Comparison of ENCODE assay signal across 8 cellular contexts in the genomic region with DNA sequence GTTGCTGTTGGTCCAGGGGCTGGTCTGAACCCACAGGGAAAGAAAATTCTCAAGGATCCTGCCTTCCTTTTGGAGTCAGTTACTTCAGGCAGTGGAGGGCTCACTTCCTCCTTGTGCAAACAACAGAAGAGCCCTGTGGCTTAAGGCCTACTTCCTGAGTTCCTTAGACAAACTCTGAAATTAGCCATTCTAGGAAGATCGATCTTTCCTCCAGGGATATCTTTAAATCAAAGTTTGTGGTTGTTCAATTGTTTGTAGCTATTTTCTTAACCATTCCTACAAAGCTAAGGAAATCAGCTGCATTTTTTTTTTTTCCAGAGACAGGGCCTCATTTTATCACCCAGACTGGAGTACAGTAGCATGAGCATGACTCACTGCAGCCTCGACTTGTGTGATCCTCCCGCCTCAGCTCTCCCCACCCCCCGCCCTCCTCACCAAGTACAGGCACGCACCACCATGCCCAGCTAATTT.
DNase-seq lines count a peak whose midpoint lies in the region.

No MANE protein-coding gene starts in this region.

- H3K36me3 Mint-ChIP-seq in activated naive CD4-positive, alpha-beta T cell treated with anti-CD3 and anti-CD28 coated beads, Interleukin-2, amount 10 ng/mL, durations not matched to agents 7 days and 5 days, result no peaks in the 10 kb centered on the region

- H2BK120ac ChIP-seq in neuronal stem cell (ENCODE audit: low read depth, low read length), result no peak overlapping the region

- H3K9me3 Mint-ChIP-seq in activated naive CD4-positive, alpha-beta T cell treated with anti-CD3 and anti-CD28 coated beads, Interleukin-2, amount 10 ng/mL, durations not matched to agents 7 days and 5 days, result no peaks in the 10 kb centered on the region

- H4K20me1 ChIP-seq in BLaER1 treated with 17β-estradiol and CSF1 and Interleukin-3, amounts not matched to agents 10 nM and 100 nM, result no peaks in the 10 kb centered on the region

- DNase-seq in KG1 (lab: John Stamatoyannopoulos, UW) (peak; percentile 40), hepatic stellate cell (ENCODE audit: low spot score) (peak; percentile 70), H7 (no peak), SW 1271 (lab: John Stamatoyannopoulos, UW) (no peak), neuronal stem cell (ENCODE audit: low spot score) (no peak)
- DNase-seq in activated naive CD4-positive, alpha-beta T cell treated with anti-CD3 and anti-CD28 coated beads, Interleukin-2, amount 10 ng/mL, durations not matched to agents 7 days and 5 days, result no peak
- peak; percentile 8 to 41 for DNase-seq in stimulated activated CD4-positive, alpha-beta T cell treated with anti-CD3 and anti-CD28 coated beads, Interleukin-4, amount 100 ng/mL, for 4 hours

- H3K4me1 Mint-ChIP-seq in activated naive CD4-positive, alpha-beta T cell treated with anti-CD3 and anti-CD28 coated beads, Interleukin-2, amount 10 ng/mL, durations not matched to agents 7 days and 5 days, result peaks cover 25% of the 10 kb centered on the region

- no peak overlapping the region for H3K4me3 ChIP-seq in BLaER1 treated with 17β-estradiol and CSF1 and Interleukin-3, amounts not matched to agents 10 nM and 100 nM
- H3K4me3 ChIP-seq in H7 (ENCODE audit: insufficient read depth, low read depth, low read length) (no peak overlapping the region), neuronal stem cell (ENCODE audit: low read length in 2 of 2) (no peak overlapping the region)

- no peaks in the 10 kb centered on the region for H3K27me3 ChIP-seq in BLaER1 treated with 17β-estradiol and CSF1 and Interleukin-3, amounts not matched to agents 10 nM and 100 nM
- no peaks in the 10 kb centered on the region for H3K27me3 ChIP-seq in H7 (ENCODE audit: control insufficient read depth, insufficient read depth, low read length)
- no peaks in the 10 kb centered on the region for H3K27me3 ChIP-seq in neuronal stem cell (ENCODE audit: control insufficient read depth in 3 of 3, insufficient read depth in 3 of 3, low read depth in 1 of 3, low read length in 3 of 3)

- H3K27me3 Mint-ChIP-seq in activated naive CD4-positive, alpha-beta T cell treated with anti-CD3 and anti-CD28 coated beads, Interleukin-2, amount 10 ng/mL, durations not matched to agents 7 days and 5 days, result no peaks in the 10 kb centered on the region

- no peak overlapping the region for H2BK5ac ChIP-seq in neuronal stem cell (ENCODE audit: low read length)

- H3K23ac ChIP-seq in neuronal stem cell (ENCODE audit: low read depth, low read length, poor library complexity), result no peak overlapping the region

- H2AFZ ChIP-seq in neuronal stem cell (ENCODE audit: low read length), result no peak overlapping the region

- H3K27ac Mint-ChIP-seq in activated naive CD4-positive, alpha-beta T cell treated with anti-CD3 and anti-CD28 coated beads, Interleukin-2, amount 10 ng/mL, durations not matched to agents 7 days and 5 days, result peak overlapping the region; percentile 80

- H2BK15ac ChIP-seq in neuronal stem cell (ENCODE audit: low read length), result no peak overlapping the region

- no peak overlapping the region for H2BK12ac ChIP-seq in neuronal stem cell (ENCODE audit: low read length)

- H3K27ac ChIP-seq in BLaER1 treated with 17β-estradiol and CSF1 and Interleukin-3, amounts not matched to agents 10 nM and 100 nM, result peak overlapping the region; percentile 21 to 87 (median 76); a peak in 21 of 22 replicates
- H3K27ac ChIP-seq in neuronal stem cell (replicated peaks; ENCODE audit: low read length), result no peak overlapping the region

- peaks cover 23 to 30% (median 26%) of the 10 kb centered on the region in 10 experiments for H3K4me1 ChIP-seq in BLaER1 treated with 17β-estradiol and CSF1 and Interleukin-3, amounts not matched to agents 10 nM and 100 nM
- peaks cover 3 to 10% of the 10 kb centered on the region in 2 donors for H3K4me1 ChIP-seq in neuronal stem cell (ENCODE audit: control insufficient read depth in 2 of 2, insufficient read depth in 1 of 2, low read depth in 1 of 2, low read length in 2 of 2)

- H3K4ac ChIP-seq in neuronal stem cell (ENCODE audit: low read length), result no peak overlapping the region

- H4K8ac ChIP-seq in neuronal stem cell (ENCODE audit: low read depth, low read length), result no peak overlapping the region

- H3K9me3 ChIP-seq in BLaER1 treated with 17β-estradiol and CSF1 and Interleukin-3, amounts not matched to agents 10 nM and 100 nM (replicated peaks in 1 of 11), result peaks cover 0 to 4% (median 0%) of the 10 kb centered on the region in 11 experiments; a peak in 3 of 22 replicates
- H3K9me3 ChIP-seq in neuronal stem cell (replicated peaks in 1 of 2; ENCODE audit: control insufficient read depth in 2 of 2, insufficient read depth in 1 of 2, low read depth in 1 of 2, low read length in 2 of 2), result peaks cover 0 to 13% of the 10 kb centered on the region in 2 donors

- no peak overlapping the region for H2AK5ac ChIP-seq in neuronal stem cell (ENCODE audit: low read depth, low read length)

- peak overlapping the region; percentile 15 to 73 (median 50); a peak in 20 of 22 replicates for H3K9ac ChIP-seq in BLaER1 treated with 17β-estradiol and CSF1 and Interleukin-3, amounts not matched to agents 10 nM and 100 nM
- H3K9ac ChIP-seq in neuronal stem cell (ENCODE audit: low read depth, low read length, poor library complexity), result no peak overlapping the region

- H3K14ac ChIP-seq in neuronal stem cell (ENCODE audit: low read length), result no peak overlapping the region

- no CpG with 5 or more reads among the region's 5 CpGs for WGBS in neuronal stem cell (ENCODE audit: extremely low coverage in 2 of 2, insufficient read length in 2 of 2, insufficient replicate concordance in 1 of 2), 2 donors

- no peaks in the 10 kb centered on the region for H3K36me3 ChIP-seq in BLaER1 treated with 17β-estradiol and CSF1 and Interleukin-3, amounts not matched to agents 10 nM and 100 nM
- H3K36me3 ChIP-seq in H7 (replicated peaks; ENCODE audit: control insufficient read depth, insufficient read depth, low read length) (no peaks in the 10 kb centered on the region), neuronal stem cell (replicated peaks in 1 of 2; ENCODE audit: control insufficient read depth in 2 of 2, insufficient read depth in 2 of 2, low read length in 2 of 2) (peaks cover 0 to 3% of the 10 kb centered on the region in 2 donors)

- H3K79me1 ChIP-seq in neuronal stem cell (ENCODE audit: low read depth, low read length), result no peaks in the 10 kb centered on the region

- CTCF ChIA-PET in activated naive CD4-positive, alpha-beta T cell treated with anti-CD3 and anti-CD28 coated beads, Interleukin-2, amount 10 ng/mL, durations not matched to agents 7 days and 5 days (lab: Charles Lee), result interaction anchor here (0.8 to 2.7 kb wide), 3 partner anchors 89 to 222 kb away, joined by 3 to 17 read pairs (median 4); no protein-coding TSS in a partner anchor

- no peak overlapping the region for H3K18ac ChIP-seq in neuronal stem cell (ENCODE audit: low read length)

- H3K4me2 ChIP-seq in BLaER1 treated with 17β-estradiol and CSF1 and Interleukin-3, amounts not matched to agents 10 nM and 100 nM, result peak overlapping the region; percentile 30 to 72 (median 60)
- no peak overlapping the region for H3K4me2 ChIP-seq in neuronal stem cell (ENCODE audit: insufficient read depth, low read length, poor library complexity, severe bottlenecking)

- H3K4me3 Mint-ChIP-seq in activated naive CD4-positive, alpha-beta T cell treated with anti-CD3 and anti-CD28 coated beads, Interleukin-2, amount 10 ng/mL, durations not matched to agents 7 days and 5 days, result no peak overlapping the region

- H4K91ac ChIP-seq in neuronal stem cell (ENCODE audit: low read depth, low read length, poor library complexity), result no peak overlapping the region

Comparison
In these comparisons a context has a peak if more than half of its experiments do, and no peak if none do; other contexts are left out.
1. DNase-seq: peak in KG1 (single experiment), hepatic stellate cell (single experiment) and stimulated activated CD4-positive, alpha-beta T cell treated with anti-CD3 and anti-CD28 coated beads, Interleukin-4, amount 100 ng/mL, for 4 hours (2 of 2); none in activated naive CD4-positive, alpha-beta T cell treated with anti-CD3 and anti-CD28 coated beads, Interleukin-2, amount 10 ng/mL, durations not matched to agents 7 days and 5 days (single experiment), H7 (single experiment), SW 1271 (0 of 2) and neuronal stem cell (single experiment).